26 cellular contexts compared by ENCODE assay signal in genomic region chr13:112254061-112254818, GRCh38.
"Had no signal": no experiment of that assay in that cellular context is flagged by ENCODE, and none has a peak within 500 bp of the region (broad histone marks: within the 10 kb centered on the region; RNA-seq: fewer than 3 reads in every experiment).

No MANE protein-coding gene starts in this region.

- H3K4me3 ChIP-seq: adrenal gland, ascending aorta, cardiac muscle cell, heart left ventricle, left lung, right lobe of liver, SK-N-MC, testis, transverse colon, uterus had no signal

- FAIRE-seq: endothelial cell of umbilical vein had no signal

- H3K36me3 ChIP-seq: adrenal gland, ascending aorta, cardiac muscle cell, heart left ventricle, left lung, right lobe of liver, transverse colon, uterus had no signal

- H3K9me3 Mint-ChIP-seq: activated naive CD4-positive, alpha-beta T cell treated with anti-CD3 and anti-CD28 coated beads, Interleukin-2, amount 50 U/mL, for 24 hours; activated T-helper 2 cell treated with anti-CD3 and anti-CD28 coated beads, Interferon-gamma antibody, Interleukin-2, Interleukin-4, amounts not matched to agents 10 μg/mL and 5 μg/mL and 100 μg/mL, durations not matched to agents 14 hours and 24 hours and 36 hours had no signal

- H3K27ac Mint-ChIP-seq: activated naive CD4-positive, alpha-beta T cell treated with anti-CD3 and anti-CD28 coated beads, Interleukin-2, amount 50 U/mL, for 24 hours; activated T-helper 2 cell treated with anti-CD3 and anti-CD28 coated beads, Interferon-gamma antibody, Interleukin-2, Interleukin-4, amounts not matched to agents 10 μg/mL and 5 μg/mL and 100 μg/mL, durations not matched to agents 14 hours and 24 hours and 36 hours; naive thymus-derived CD4-positive, alpha-beta T cell had no signal

- H3K9me3 ChIP-seq: adrenal gland, left lung, right lobe of liver, testis, transverse colon, uterus had no signal

- H3K36me3 Mint-ChIP-seq: activated naive CD4-positive, alpha-beta T cell treated with anti-CD3 and anti-CD28 coated beads, Interleukin-2, amount 50 U/mL, for 24 hours; brain had no signal

- H3K27ac ChIP-seq: adrenal gland, ascending aorta, cardiac muscle cell, heart left ventricle, left lung, right lobe of liver, SK-N-MC, testis, transverse colon, uterus had no signal

- ATAC-seq: heart left ventricle; left lung; naive thymus-derived CD4-positive, alpha-beta T cell; right lobe of liver; stimulated activated naive CD8-positive, alpha-beta T cell treated with anti-CD3 and anti-CD28 coated beads, Interleukin-15, Interleukin-2, amounts not matched to agents 100 U/mL and 50 U/mL, for 24 hours had no signal

- DNase-seq: activated CD4-positive, alpha-beta T cell treated with anti-CD3 and anti-CD28 coated beads for 4 hours; activated CD4-positive, alpha-beta T cell treated with anti-CD3 and anti-CD28 coated beads, Interleukin-2, amount 50 U/mL, for 4 hours; activated CD4-positive, CD25-positive, alpha-beta regulatory T cell; activated T-cell treated with anti-CD3 and anti-CD28 coated beads, Interleukin-2, amount 50 U/mL, for 48 hours; cortex of kidney; foreskin fibroblast; kidney glomerular epithelial cell; mammary epithelial cell; midbrain; naive thymus-derived CD4-positive, alpha-beta T cell; right lobe of liver; stimulated activated CD4-positive, alpha-beta T cell treated with anti-CD3 and anti-CD28 coated beads, Interleukin-2, amount 100 ng/mL, for 48 hours; stimulated activated naive CD8-positive, alpha-beta T cell treated with anti-CD3 and anti-CD28 coated beads, Interleukin-15, Interleukin-2, amounts not matched to agents 100 U/mL and 50 U/mL, for 24 hours; transverse colon; uterus had no signal

- H3K4me1 ChIP-seq: adrenal gland, ascending aorta, heart left ventricle, left lung, testis, transverse colon, uterus had no signal

- H3K4me1 Mint-ChIP-seq: activated naive CD4-positive, alpha-beta T cell treated with anti-CD3 and anti-CD28 coated beads, Interleukin-2, amount 50 U/mL, for 24 hours; naive thymus-derived CD4-positive, alpha-beta T cell had no signal

- H3K27me3 ChIP-seq: adrenal gland, ascending aorta, right lobe of liver, testis, uterus had no signal

- H3K4me3 Mint-ChIP-seq: activated naive CD4-positive, alpha-beta T cell treated with anti-CD3 and anti-CD28 coated beads, Interleukin-2, amount 50 U/mL, for 24 hours; brain; naive thymus-derived CD4-positive, alpha-beta T cell had no signal
